8 cellular contexts compared by ENCODE assay signal in the genomic region with DNA sequence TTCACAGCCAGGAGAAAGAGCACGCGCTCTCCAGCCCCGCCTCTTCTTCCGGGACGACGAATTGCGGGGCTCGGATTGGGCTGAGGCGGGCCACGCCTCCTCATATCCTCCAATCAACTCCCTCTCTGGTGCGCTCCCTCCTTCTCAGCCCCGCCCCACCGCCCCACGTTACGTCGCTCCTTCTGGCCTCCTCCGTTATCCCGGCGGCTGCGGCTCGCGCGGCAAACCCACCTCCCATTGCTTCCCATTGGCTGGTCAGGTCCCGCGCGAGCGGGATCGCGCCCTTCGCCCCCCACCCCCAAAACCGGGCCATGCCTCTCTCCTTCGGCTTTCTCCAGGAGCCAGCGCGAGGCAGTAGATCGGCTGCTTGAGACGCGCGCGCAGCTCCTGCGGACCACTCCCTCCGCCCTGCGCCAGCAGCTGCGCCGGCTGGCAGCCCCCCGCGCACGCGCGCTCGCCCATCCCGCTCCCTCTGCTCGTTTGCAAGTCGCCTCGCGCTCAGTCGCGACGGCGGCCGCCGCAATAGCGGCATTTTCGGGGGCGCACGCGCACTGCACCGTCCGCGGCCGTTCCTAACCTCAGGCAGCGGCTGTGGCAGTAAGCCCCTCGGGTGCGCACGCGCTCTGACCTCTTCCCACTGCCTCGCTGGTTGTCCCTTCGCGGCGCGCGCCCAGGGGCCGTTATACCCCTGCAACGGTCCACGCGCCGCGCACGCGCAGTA. TPM values are rescaled to one million over a fixed set of nuclear protein-coding genes. Genes with fewer than 3 reads are reported as not detected.
DNase-seq lines count a peak whose midpoint lies in the region; ATAC-seq and TF ChIP-seq lines count a peak whose summit lies in the region.

No MANE protein-coding gene starts in this region.

- H3K36me3 ChIP-seq in BE2C: no peaks in the 10 kb centered on the region; the same call in 1 of the 2 replicates

- peaks cover 8% of the 10 kb centered on the region for H3K4me1 ChIP-seq in BE2C

- peak overlapping the region; percentile 69 for H3K4me3 ChIP-seq in BE2C (ENCODE audit: low read depth, low read length)
- peak overlapping the region; percentile 82 for H3K4me3 ChIP-seq in coronary artery

- H3K27ac ChIP-seq in coronary artery: peak overlapping the region; percentile 96 to 97

- H3K4me3 Mint-ChIP-seq in activated CD4-positive, alpha-beta T cell treated with anti-CD3 and anti-CD28 coated beads, Interleukin-2, amount 10 ng/mL, durations not matched to agents 24 days and 14 days: peak overlapping the region; percentile 85

- H3K9me3 ChIP-seq in BE2C: no peaks in the 10 kb centered on the region

- no peaks in the 10 kb centered on the region for H3K9me3 Mint-ChIP-seq in activated CD4-positive, alpha-beta T cell treated with anti-CD3 and anti-CD28 coated beads, Interleukin-2, amount 10 ng/mL, durations not matched to agents 24 days and 14 days

- TF ChIP-seq CTCF in BE2C (IDR thresholded peaks at IDR 0.05; ENCODE audit: low read depth, low read length) (no peak), coronary artery (IDR thresholded peaks at IDR 0.05) (no peak)

- intact Hi-C loops in activated CD4-positive, alpha-beta T cell treated with anti-CD3 and anti-CD28 coated beads, Interleukin-2, amount 10 ng/mL, durations not matched to agents 24 days and 14 days (cut with micrococcal nuclease): loop anchor here (1.0 to 10.0 kb wide), 4 partner anchors 10 to 397 kb away; a partner anchor contains a TSS

- DNase-seq in BE2C (peak; percentile 99), NCI-H526 (lab: John Stamatoyannopoulos, UW) (peak; percentile 97 to 99), coronary artery (ENCODE audit: low spot score) (peak; percentile 99), left lobe of liver (ENCODE audit: low spot score) (peak; percentile 97)
- peak; percentile 99 for DNase-seq in activated CD4-positive, alpha-beta T cell treated with anti-CD3 and anti-CD28 coated beads, Interleukin-2, amount 10 ng/mL, durations not matched to agents 24 days and 14 days
- peak; percentile 90 for DNase-seq in stimulated activated CD4-positive, alpha-beta T cell treated with anti-CD3 and anti-CD28 coated beads, Interleukin-2, amount 100 ng/mL, for 4 hours (ENCODE audit: low read depth)

- peaks cover 19% of the 10 kb centered on the region for H3K4me1 Mint-ChIP-seq in activated CD4-positive, alpha-beta T cell treated with anti-CD3 and anti-CD28 coated beads, Interleukin-2, amount 10 ng/mL, durations not matched to agents 24 days and 14 days

- ATAC-seq in GM19328 (IDR thresholded peaks at IDR 0.05; ENCODE audit: unreplicated experiment): peak; percentile 55
- ATAC-seq in HG03469 (IDR thresholded peaks at IDR 0.05; ENCODE audit: unreplicated experiment): peak; percentile 49
- ATAC-seq in left lobe of liver: peak; percentile 73

- no peaks in the 10 kb centered on the region for H3K27me3 ChIP-seq in BE2C

- peak overlapping the region; percentile 91 for H3K27ac Mint-ChIP-seq in activated CD4-positive, alpha-beta T cell treated with anti-CD3 and anti-CD28 coated beads, Interleukin-2, amount 10 ng/mL, durations not matched to agents 24 days and 14 days

- no peaks in the 10 kb centered on the region for H3K27me3 Mint-ChIP-seq in activated CD4-positive, alpha-beta T cell treated with anti-CD3 and anti-CD28 coated beads, Interleukin-2, amount 10 ng/mL, durations not matched to agents 24 days and 14 days

- peaks cover 7% of the 10 kb centered on the region for H3K36me3 Mint-ChIP-seq in activated CD4-positive, alpha-beta T cell treated with anti-CD3 and anti-CD28 coated beads, Interleukin-2, amount 10 ng/mL, durations not matched to agents 24 days and 14 days (ENCODE audit: low read depth)

RNA-seq across cellular contexts. Expression of a gene that starts 0.5 kb away (rescaled TPM):
- 38.0 TPM for polyA plus RNA-seq in BE2C (2012; ENCODE audit: insufficient read depth, insufficient read length, low read depth)
- total RNA-seq in activated CD4-positive, alpha-beta T cell treated with anti-CD3 and anti-CD28 coated beads, Interleukin-2, amount 10 ng/mL, durations not matched to agents 24 days and 14 days: 21.9 and 25.6 TPM in 2 replicates
- 56.9 TPM for total RNA-seq in left lobe of liver

RNA-seq across cellular contexts. Expression of a gene that starts 9.6 kb away (rescaled TPM):
- 195 TPM for polyA plus RNA-seq in BE2C (2012; ENCODE audit: insufficient read depth, insufficient read length, low read depth)
- 100 and 112 TPM in 2 replicates for total RNA-seq in activated CD4-positive, alpha-beta T cell treated with anti-CD3 and anti-CD28 coated beads, Interleukin-2, amount 10 ng/mL, durations not matched to agents 24 days and 14 days
- total RNA-seq in left lobe of liver: 89.1 TPM

Comparison
In these comparisons a context has a peak if more than half of its experiments do, and no peak if none do; other contexts are left out.
1. Peak in every context shown above with its lines: DNase-seq, ATAC-seq, H3K4me3 ChIP-seq and H3K27ac ChIP-seq.